9 cellular contexts compared by ENCODE assay signal in the genomic region with DNA sequence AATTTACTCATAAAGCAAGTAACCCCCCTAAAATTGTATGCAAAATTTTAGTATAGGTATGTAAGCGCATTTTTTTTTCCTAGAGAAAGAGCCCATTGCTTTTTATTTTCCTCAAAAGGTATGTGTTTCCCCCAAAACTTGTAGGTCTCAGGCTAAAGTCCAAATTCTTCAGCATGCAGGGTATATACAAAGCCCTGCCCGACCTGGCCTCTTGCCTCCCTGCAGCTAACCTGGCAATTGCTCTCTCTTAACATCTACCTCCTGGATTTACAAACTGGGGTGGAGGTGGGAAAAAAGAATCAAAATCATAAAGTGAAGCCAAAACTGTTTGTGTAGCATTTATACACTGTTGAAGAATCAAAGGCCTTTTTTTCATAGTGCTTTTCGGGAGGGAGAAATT.
DNase-seq lines count a peak whose midpoint lies in the region; ATAC-seq, FAIRE-seq and TF ChIP-seq lines count a peak whose summit lies in the region.
"Had no signal": no experiment of that assay in that cellular context is flagged by ENCODE, and none has a peak within 500 bp of the region (broad histone marks: within the 10 kb centered on the region; RNA-seq: fewer than 3 reads in every experiment).

No MANE protein-coding gene starts in this region.

- H3K27ac Mint-ChIP-seq in astrocyte (ENCODE audit: unreplicated experiment): peak overlapping the region; percentile 96

- H3K4me1 ChIP-seq in right atrium auricular region: peaks cover 0 to 42% of the 10 kb centered on the region in 2 donors
- H3K4me1 ChIP-seq in astrocyte (ENCODE audit: insufficient read depth, low read length): peaks cover 21% of the 10 kb centered on the region
- peaks cover 19% of the 10 kb centered on the region for H3K4me1 ChIP-seq in mesodermal cell (ENCODE audit: control insufficient read depth, insufficient read depth, low read length, poor library complexity, severe bottlenecking)

- peak overlapping the region; percentile 93 for H3K4me3 Mint-ChIP-seq in astrocyte (ENCODE audit: unreplicated experiment)

- H3K9ac ChIP-seq in astrocyte (ENCODE audit: low read length): peak overlapping the region; percentile 95

- no peak overlapping the region for H2AFZ ChIP-seq in astrocyte (ENCODE audit: low read depth, low read length)

- peak overlapping the region; percentile 86 for H3K4me2 ChIP-seq in astrocyte (ENCODE audit: low read length)

- H3K9me3 ChIP-seq in right atrium auricular region: no peaks in the 10 kb centered on the region
- no peaks in the 10 kb centered on the region for H3K9me3 ChIP-seq in astrocyte (ENCODE audit: insufficient read depth, low read depth, low read length)
- no peaks in the 10 kb centered on the region for H3K9me3 ChIP-seq in mesodermal cell (ENCODE audit: control insufficient read depth, low read length)

- 17% methylated on average over 1 of the region's 3 CpGs; no CpG with 5 or more reads in 1 of the 2 experiments for WGBS in mesodermal cell (ENCODE audit: insufficient coverage in 2 of 2), 2 experiments

- TF ChIP-seq CTCF in right atrium auricular region (IDR thresholded peaks at IDR 0.05) (no peak), astrocyte (IDR thresholded peaks at IDR 0.05; ENCODE audit: insufficient read depth, low read depth, low read length) (no peak)

- no peaks in the 10 kb centered on the region for H3K27me3 ChIP-seq in right atrium auricular region
- H3K27me3 ChIP-seq in astrocyte (ENCODE audit: insufficient read depth, low read length): peaks cover 4% of the 10 kb centered on the region

- peaks cover 9% of the 10 kb centered on the region for H3K27me3 Mint-ChIP-seq in astrocyte (ENCODE audit: low read depth, unreplicated experiment)

- H3K36me3 Mint-ChIP-seq in astrocyte (ENCODE audit: low read depth, unreplicated experiment): peaks cover 7% of the 10 kb centered on the region

- peaks cover 28% of the 10 kb centered on the region for H3K4me1 Mint-ChIP-seq in astrocyte (ENCODE audit: low read depth, unreplicated experiment)

- H3K36me3 ChIP-seq in right atrium auricular region: no peaks in the 10 kb centered on the region
- H3K36me3 ChIP-seq in astrocyte (ENCODE audit: insufficient read depth, low read length): no peaks in the 10 kb centered on the region
- H3K36me3 ChIP-seq in mesodermal cell (ENCODE audit: control insufficient read depth, insufficient read depth, low read length): no peaks in the 10 kb centered on the region

- DNase-seq in right atrium auricular region (ENCODE audit: low spot score) (no peak), left cardiac atrium (no peak), astrocyte (ENCODE audit: low read depth) (no peak)
- no peak for DNase-seq in stimulated activated naive CD4-positive, alpha-beta T cell treated with Interleukin-2 at 50 U/mL for 16 hours (lab: John Stamatoyannopoulos, UW)

- H4K20me1 ChIP-seq in astrocyte (ENCODE audit: insufficient read depth, low read length): peaks cover 11% of the 10 kb centered on the region

- ATAC-seq in left cardiac atrium (no peak), HG03175 (IDR thresholded peaks at IDR 0.05; ENCODE audit: unreplicated experiment) (no peak), GM21529 (IDR thresholded peaks at IDR 0.05; ENCODE audit: unreplicated experiment) (no peak), GM18498 (IDR thresholded peaks at IDR 0.05; ENCODE audit: unreplicated experiment) (no peak)

- intact Hi-C loops in left cardiac atrium (cut with DNase I): no loop called here

- H3K9me3 Mint-ChIP-seq in astrocyte (ENCODE audit: unreplicated experiment): peaks cover 5% of the 10 kb centered on the region

- peaks cover 43% of the 10 kb centered on the region for H3K79me2 ChIP-seq in astrocyte (ENCODE audit: insufficient read depth, low read length)

- FAIRE-seq in astrocyte (lab: Jason Lieb, UNC): no peak
- FAIRE-seq: TTC549 had no signal

- H3K4me3 ChIP-seq in right atrium auricular region (peak overlapping the region in 1 of 2 donors; percentile 91), astrocyte (ENCODE audit: insufficient read depth, low read depth, low read length) (no peak overlapping the region), mesodermal cell (ENCODE audit: extremely low read depth, insufficient read depth, low read length, poor library complexity, severe bottlenecking) (peak overlapping the region; percentile 68)

- H3K27ac ChIP-seq in right atrium auricular region (peak overlapping the region; percentile 98 to 100), astrocyte (ENCODE audit: low read depth, low read length) (peak overlapping the region; percentile 84), mesodermal cell (ENCODE audit: low read depth, low read length, severe bottlenecking) (no peak overlapping the region)
